In genomic region chr10:4867109-4867519, GRCh38 we compare ENCODE assay signal across 1 cellular context.
TF ChIP-seq lines count a peak whose summit lies in the region.

No MANE protein-coding gene starts in this region.

TF ChIP-seq in K562, 482 proteins besides CTCF, POLR2A, EP300 and RAD21 (continued from another document and continues in another):
- TF ChIP-seq CREB3 (tag; conservative IDR thresholded peaks at IDR 0.05; ENCODE audit: low read depth), result peak; percentile 95
- TF ChIP-seq RAD51 (IDR thresholded peaks at IDR 0.05; ENCODE audit: borderline replicate concordance, low read depth), result no peak
- 0 out of 2 replicates have a peak, but pooled peaks have one; percentile 43 for TF ChIP-seq ZNF212 (CRISPR knock-in tag; IDR thresholded peaks at IDR 0.05)
- TF ChIP-seq MBD1 (CRISPR knock-in tag; IDR thresholded peaks at IDR 0.05), result no peak
- no peak for TF ChIP-seq SFPQ (IDR thresholded peaks at IDR 0.05; ENCODE audit: low read depth, low read length)
- TF ChIP-seq SMAD3 (CRISPR knock-in tag; conservative IDR thresholded peaks at IDR 0.05), result no peak; the same call in 1 of the 2 replicates
- TF ChIP-seq NFE2L1 (tag; IDR thresholded peaks at IDR 0.05; ENCODE audit: borderline replicate concordance, low read depth), result peak; percentile 53; the same call in 1 of the 2 replicates
- TF ChIP-seq ZNF436 (CRISPR knock-in tag; IDR thresholded peaks at IDR 0.05), result no peak
- 0 out of 2 replicates have a peak, but pooled peaks have one; percentile 53 for TF ChIP-seq E2F3 (CRISPR knock-in tag; IDR thresholded peaks at IDR 0.05)
- TF ChIP-seq IRF1 (CRISPR knock-in tag; IDR thresholded peaks at IDR 0.05; ENCODE audit: borderline replicate concordance), result no peak
- peak; percentile 50 for TF ChIP-seq IRF9 (tag; IDR thresholded peaks at IDR 0.05)
- no peak for TF ChIP-seq ZNF431 (CRISPR knock-in tag; IDR thresholded peaks at IDR 0.05)
- peak; percentile 56; the same call in 1 of the 2 replicates for TF ChIP-seq ZNF766 (CRISPR knock-in tag; conservative IDR thresholded peaks at IDR 0.05)
- no peak for TF ChIP-seq MCM3 (IDR thresholded peaks at IDR 0.05)
- TF ChIP-seq HOXB6 (CRISPR knock-in tag; IDR thresholded peaks at IDR 0.05; ENCODE audit: borderline replicate concordance), result no peak
- TF ChIP-seq BCOR (IDR thresholded peaks at IDR 0.05), result no peak
- no peak for TF ChIP-seq E2F4 (CRISPR knock-in tag; IDR thresholded peaks at IDR 0.05; ENCODE audit: low read depth)
- no peak for TF ChIP-seq ZNF184 (CRISPR knock-in tag; IDR thresholded peaks at IDR 0.05)
- no peak for TF ChIP-seq KHSRP (IDR thresholded peaks at IDR 0.05)
- no peak for TF ChIP-seq SMARCA4 (IDR thresholded peaks at IDR 0.05)
- no peak for TF ChIP-seq ELK3 (CRISPR knock-in tag; IDR thresholded peaks at IDR 0.05)
- no peak for TF ChIP-seq MLLT1 (IDR thresholded peaks at IDR 0.05)
- no peak for TF ChIP-seq HDAC2 (IDR thresholded peaks at IDR 0.05)
- no peak for TF ChIP-seq ZEB2 (IDR thresholded peaks at IDR 0.05)
- no peak for TF ChIP-seq CBX3 (IDR thresholded peaks at IDR 0.05; ENCODE audit: borderline replicate concordance in 1 of 2, low read length in 2 of 2)
- no peak for TF ChIP-seq KAT2B (IDR thresholded peaks at IDR 0.05; ENCODE audit: low read depth, low read length)
- TF ChIP-seq MBD2 (IDR thresholded peaks at IDR 0.05; ENCODE audit: borderline replicate concordance, low read depth), result no peak
- TF ChIP-seq SRSF9 (IDR thresholded peaks at IDR 0.05; ENCODE audit: borderline replicate concordance, low read depth, low read length), result no peak
- TF ChIP-seq KLF13 (tag; IDR thresholded peaks at IDR 0.05; ENCODE audit: borderline replicate concordance, low read depth), result peak; percentile 59
- no peak for TF ChIP-seq JUNB (CRISPR knock-in tag; conservative IDR thresholded peaks at IDR 0.05)
- no peak for TF ChIP-seq TCF7 (IDR thresholded peaks at IDR 0.05; ENCODE audit: borderline replicate concordance)
- TF ChIP-seq USF1 (CRISPR knock-in tag; IDR thresholded peaks at IDR 0.05), result no peak
- no peak for TF ChIP-seq ZNF76 (CRISPR knock-in tag; IDR thresholded peaks at IDR 0.05; ENCODE audit: borderline replicate concordance)
- no peak for TF ChIP-seq ZNF224 (CRISPR knock-in tag; IDR thresholded peaks at IDR 0.05)
- no peak for TF ChIP-seq ZNF253 (CRISPR knock-in tag; conservative IDR thresholded peaks at IDR 0.05)
- no peak for TF ChIP-seq ESRRB (CRISPR knock-in tag; IDR thresholded peaks at IDR 0.05; ENCODE audit: borderline replicate concordance)
- TF ChIP-seq ZC3H8 (IDR thresholded peaks at IDR 0.05), result no peak
- no peak for TF ChIP-seq PCBP2 (IDR thresholded peaks at IDR 0.05; ENCODE audit: low read depth, low read length, poor library complexity, severe bottlenecking)
- no peak for TF ChIP-seq ZNF140 (CRISPR knock-in tag; IDR thresholded peaks at IDR 0.05)
- TF ChIP-seq NBN (IDR thresholded peaks at IDR 0.05; ENCODE audit: low read depth), result no peak
- TF ChIP-seq HOMEZ (CRISPR knock-in tag; IDR thresholded peaks at IDR 0.05), result no peak
- TF ChIP-seq TAF1 (IDR thresholded peaks at IDR 0.05; ENCODE audit: control insufficient read depth, extremely low read depth, insufficient read depth, low read length, severe bottlenecking), result no peak
- peak; percentile 84 for TF ChIP-seq NFXL1 (CRISPR knock-in tag; IDR thresholded peaks at IDR 0.05)
- peak; percentile 64; the same call in 1 of the 2 replicates for TF ChIP-seq ZBTB26 (CRISPR knock-in tag; IDR thresholded peaks at IDR 0.05)
- TF ChIP-seq SMARCB1 (IDR thresholded peaks at IDR 0.05; ENCODE audit: insufficient read length, low read depth), result no peak
- peak; percentile 74; the same call in 1 of the 2 replicates for TF ChIP-seq SMAD4 (CRISPR knock-in tag; conservative IDR thresholded peaks at IDR 0.05)
- TF ChIP-seq RNF219 (CRISPR knock-in tag; IDR thresholded peaks at IDR 0.05), result no peak
- no peak for TF ChIP-seq CCNT2 (IDR thresholded peaks at IDR 0.05; ENCODE audit: borderline replicate concordance, extremely low read depth, insufficient read length, low read depth, low read length)
- TF ChIP-seq ZFPM2 (CRISPR knock-in tag; IDR thresholded peaks at IDR 0.05), result no peak
- no peak for TF ChIP-seq ZNF274 (IDR thresholded peaks at IDR 0.05; ENCODE audit: borderline replicate concordance, low read depth, low read length)
- no peak for TF ChIP-seq ZNF217 (CRISPR knock-in tag; IDR thresholded peaks at IDR 0.05)
- no peak for TF ChIP-seq RB1 (IDR thresholded peaks at IDR 0.05; ENCODE audit: low read depth)
